17 cellular contexts compared by ENCODE assay signal in genomic region chr1:180630408-180631196, GRCh38. TPM values are rescaled to one million over a fixed set of nuclear protein-coding genes. Genes with fewer than 3 reads are reported as not detected.
A peak's percentile ranks its signal among the peaks of the same experiment; 100 is the strongest.
DNase-seq lines count a peak whose midpoint lies in the region; ATAC-seq and TF ChIP-seq lines count a peak whose summit lies in the region.
"Had no signal": no experiment of that assay in that cellular context is flagged by ENCODE, and none has a peak within 500 bp of the region (broad histone marks: within the 10 kb centered on the region; RNA-seq: fewer than 3 reads in every experiment).

No MANE protein-coding gene starts in this region.

- intact Hi-C loops in activated CD8-positive, alpha-beta T cell treated with anti-CD3 and anti-CD28 coated beads for 36 hours (cut with micrococcal nuclease), result loop anchor here (10.0 kb wide), 1 partner anchor 116 kb away; no protein-coding TSS in a partner anchor

- CTCF ChIA-PET in activated CD8-positive, alpha-beta T cell treated with anti-CD3 and anti-CD28 coated beads for 36 hours (lab: Charles Lee), result interaction anchor here (0.5 to 2.7 kb wide), 7 partner anchors 11 to 452 kb away, joined by 3 to 13 read pairs (median 6); no protein-coding TSS in a partner anchor
- CTCF ChIA-PET in activated CD8-positive, alpha-beta T cell treated with anti-CD3 and anti-CD28 coated beads, Interleukin-2, amount 10 ng/mL, durations not matched to agents 7 days and 5 days (lab: Charles Lee), result interaction anchor here (0.9 to 3.4 kb wide), 8 partner anchors 9 to 232 kb away, joined by 3 to 21 read pairs (median 4); partner anchors contain the start of gene ACBD6
- CTCF ChIA-PET in WTC11 (lab: Charles Lee), result interaction anchor here (0.6 to 1.9 kb wide), 3 partner anchors 7 to 130 kb away, joined by 5 to 9 read pairs (median 5); no protein-coding TSS in a partner anchor

- H3K27me3 ChIP-seq in hepatocyte, result no peaks in the 10 kb centered on the region
- no peaks in the 10 kb centered on the region for H3K27me3 ChIP-seq in WERI-Rb-1 (ENCODE audit: insufficient read depth, low read depth, severe bottlenecking)
- H3K27me3 ChIP-seq: foreskin keratinocyte, tibial nerve had no signal

- H3K36me3 ChIP-seq in hepatocyte (replicated peaks; ENCODE audit: insufficient read depth, low read depth) (no peaks in the 10 kb centered on the region), WERI-Rb-1 (peaks cover 4% of the 10 kb centered on the region; the same call in 1 of the 2 replicates)
- H3K36me3 ChIP-seq: tibial nerve had no signal

- no peak for TF ChIP-seq CTCF in activated CD8-positive, alpha-beta T cell treated with anti-CD3 and anti-CD28 coated beads for 36 hours (IDR thresholded peaks at IDR 0.05)
- TF ChIP-seq CTCF in WTC11 (IDR thresholded peaks at IDR 0.05), result no peak
- no peak for TF ChIP-seq CTCF in hepatocyte (IDR thresholded peaks at IDR 0.05; ENCODE audit: poor library complexity)
- no peak for TF ChIP-seq CTCF in WERI-Rb-1 (IDR thresholded peaks at IDR 0.05; ENCODE audit: low read depth, low read length)

- H3K4me2 ChIP-seq in hepatocyte, result no peak overlapping the region

- no peaks in the 10 kb centered on the region for H3K9me2 ChIP-seq in hepatocyte (replicated peaks; ENCODE audit: insufficient read depth)

- peaks cover 19% of the 10 kb centered on the region for H4K20me1 ChIP-seq in hepatocyte (ENCODE audit: insufficient read depth, poor library complexity, severe bottlenecking)

- no peak overlapping the region for H3K27ac ChIP-seq in hepatocyte
- no peak overlapping the region for H3K27ac ChIP-seq in WERI-Rb-1
- H3K27ac ChIP-seq: foreskin keratinocyte had no signal

- no peaks in the 10 kb centered on the region for H3K36me3 Mint-ChIP-seq in activated CD8-positive, alpha-beta T cell treated with anti-CD3 and anti-CD28 coated beads for 36 hours (ENCODE audit: low read depth)
- no peaks in the 10 kb centered on the region for H3K36me3 Mint-ChIP-seq in activated CD8-positive, alpha-beta T cell treated with anti-CD3 and anti-CD28 coated beads, Interleukin-2, amount 10 ng/mL, durations not matched to agents 7 days and 5 days (ENCODE audit: low read depth)
- no peaks in the 10 kb centered on the region for H3K36me3 Mint-ChIP-seq in WTC11

- H3K9me3 ChIP-seq in hepatocyte (ENCODE audit: low read depth) (no peaks in the 10 kb centered on the region), WERI-Rb-1 (ENCODE audit: severe bottlenecking) (no peaks in the 10 kb centered on the region)
- H3K9me3 ChIP-seq: tibial nerve had no signal

- H3K4me1 ChIP-seq in hepatocyte (ENCODE audit: insufficient read depth), result peaks cover 14% of the 10 kb centered on the region

- peaks cover 6% of the 10 kb centered on the region for H3K4me1 Mint-ChIP-seq in activated CD8-positive, alpha-beta T cell treated with anti-CD3 and anti-CD28 coated beads for 36 hours (ENCODE audit: low read depth)
- H3K4me1 Mint-ChIP-seq in activated CD8-positive, alpha-beta T cell treated with anti-CD3 and anti-CD28 coated beads, Interleukin-2, amount 10 ng/mL, durations not matched to agents 7 days and 5 days (ENCODE audit: low read depth), result peaks cover 9% of the 10 kb centered on the region
- peaks cover 9% of the 10 kb centered on the region for H3K4me1 Mint-ChIP-seq in WTC11

- H3K79me2 ChIP-seq in hepatocyte, result peaks cover 32% of the 10 kb centered on the region

- H3K9me3 Mint-ChIP-seq in activated CD8-positive, alpha-beta T cell treated with anti-CD3 and anti-CD28 coated beads for 36 hours, result no peaks in the 10 kb centered on the region
- no peaks in the 10 kb centered on the region for H3K9me3 Mint-ChIP-seq in activated CD8-positive, alpha-beta T cell treated with anti-CD3 and anti-CD28 coated beads, Interleukin-2, amount 10 ng/mL, durations not matched to agents 7 days and 5 days (ENCODE audit: insufficient read depth)
- H3K9me3 Mint-ChIP-seq in WTC11, result no peaks in the 10 kb centered on the region

- DNase-seq in activated CD8-positive, alpha-beta T cell treated with anti-CD3 and anti-CD28 coated beads for 36 hours, result no peak
- DNase-seq in activated CD8-positive, alpha-beta T cell treated with anti-CD3 and anti-CD28 coated beads, Interleukin-2, amount 10 ng/mL, durations not matched to agents 7 days and 5 days, result no peak
- DNase-seq in WTC11 (ENCODE audit: low spot score), result no peak
- DNase-seq in hepatocyte (ENCODE audit: low spot score), result no peak
- DNase-seq in stromal cell of bone marrow (ENCODE audit: low read depth), result peak; percentile 74
- DNase-seq in RPMI8226, result no peak
- DNase-seq in WERI-Rb-1, result no peak
- DNase-seq in dedifferentiated amniotic fluid mesenchymal stem cell (ENCODE audit: extremely low spot score), result no peak
- DNase-seq: 8988T; activated CD8-positive, alpha-beta memory T cell treated with anti-CD3 and anti-CD28 coated beads, Interleukin-2, amount 50 U/mL, for 4 hours; amniotic stem cell; Calu3; foreskin keratinocyte; naive B cell; NCI-H2029 treated with DMSO at 0.1 percent for 48 hours; SHP77 treated with DMSO at 0.1 percent for 48 hours had no signal

- peaks cover 3% of the 10 kb centered on the region for H3K27me3 Mint-ChIP-seq in activated CD8-positive, alpha-beta T cell treated with anti-CD3 and anti-CD28 coated beads for 36 hours
- peaks cover 7% of the 10 kb centered on the region for H3K27me3 Mint-ChIP-seq in activated CD8-positive, alpha-beta T cell treated with anti-CD3 and anti-CD28 coated beads, Interleukin-2, amount 10 ng/mL, durations not matched to agents 7 days and 5 days (ENCODE audit: low read depth)
- no peaks in the 10 kb centered on the region for H3K27me3 Mint-ChIP-seq in WTC11 (ENCODE audit: low read depth)

- H3K4me3 Mint-ChIP-seq in activated CD8-positive, alpha-beta T cell treated with anti-CD3 and anti-CD28 coated beads for 36 hours, result no peak overlapping the region
- H3K4me3 Mint-ChIP-seq in activated CD8-positive, alpha-beta T cell treated with anti-CD3 and anti-CD28 coated beads, Interleukin-2, amount 10 ng/mL, durations not matched to agents 7 days and 5 days, result no peak overlapping the region
- H3K4me3 Mint-ChIP-seq in WTC11, result no peak overlapping the region

- 96% methylated on average over 2 of the region's 2 CpGs for WGBS in hepatocyte (ENCODE audit: low lambda C conversion rate, missing lambda C conversion rate)

- H3K4me3 ChIP-seq in hepatocyte (no peak overlapping the region), WERI-Rb-1 (ENCODE audit: low read depth, low read length) (no peak overlapping the region)

- POLR2A ChIA-PET in activated CD8-positive, alpha-beta T cell treated with anti-CD3 and anti-CD28 coated beads for 36 hours (lab: Charles Lee), result interaction anchor here (1.3 to 1.5 kb wide), 2 partner anchors 10 to 14 kb away, joined by 5 to 6 read pairs; no protein-coding TSS in a partner anchor
- POLR2A ChIA-PET in activated CD8-positive, alpha-beta T cell treated with anti-CD3 and anti-CD28 coated beads, Interleukin-2, amount 10 ng/mL, durations not matched to agents 7 days and 5 days (lab: Charles Lee), result interaction anchor here (1.6 kb wide), 1 partner anchor 128 kb away, joined by 5 read pairs; the partner anchor contains the start of gene ACBD6
- POLR2A ChIA-PET in WTC11 (lab: Charles Lee), result no interaction called here

- H3K27ac Mint-ChIP-seq in activated CD8-positive, alpha-beta T cell treated with anti-CD3 and anti-CD28 coated beads for 36 hours, result peak overlapping the region; percentile 27
- H3K27ac Mint-ChIP-seq in activated CD8-positive, alpha-beta T cell treated with anti-CD3 and anti-CD28 coated beads, Interleukin-2, amount 10 ng/mL, durations not matched to agents 7 days and 5 days, result no peak overlapping the region
- H3K27ac Mint-ChIP-seq in WTC11, result no peak overlapping the region

- ATAC-seq in activated CD8-positive, alpha-beta T cell treated with anti-CD3 and anti-CD28 coated beads for 36 hours, result no peak
- ATAC-seq in activated CD8-positive, alpha-beta T cell treated with anti-CD3 and anti-CD28 coated beads, Interleukin-2, amount 10 ng/mL, durations not matched to agents 7 days and 5 days, result no peak
- no peak for ATAC-seq in WTC11
- ATAC-seq: foreskin keratinocyte had no signal

- H2AFZ ChIP-seq in hepatocyte, result peak overlapping the region; percentile 8

TF ChIP-seq in WTC11, 78 proteins besides CTCF, POLR2A, EP300 and RAD21:
- TF ChIP-seq ZNF121 (CRISPR knock-in tag; IDR thresholded peaks at IDR 0.05), result 0 out of 2 replicates have a peak, but pooled peaks have one; percentile 24
- TF ChIP-seq ATF3 (CRISPR knock-in tag; conservative IDR thresholded peaks at IDR 0.05), result no peak

RNA-seq across cellular contexts. Expression of gene XPR1, which starts 1.2 kb away (rescaled TPM):
- 10 to 100 TPM; 12.8 to 14.4 TPM for total RNA-seq in activated CD8-positive, alpha-beta T cell treated with anti-CD3 and anti-CD28 coated beads for 36 hours
- total RNA-seq in activated CD8-positive, alpha-beta T cell treated with anti-CD3 and anti-CD28 coated beads, Interleukin-2, amount 10 ng/mL, durations not matched to agents 7 days and 5 days, result 10 to 100 TPM; 17.7 to 20.9 TPM
- total RNA-seq in WTC11 (2021), result 34.6 to 38.8 TPM (median 37.8 TPM) in 3 replicates
- total RNA-seq in hepatocyte, result 41.5 and 45.7 TPM in 2 replicates
- polyA plus RNA-seq in hepatocyte, result 14.6 and 18.2 TPM in 2 replicates
